8 cellular contexts compared by ENCODE assay signal in the genomic region with DNA sequence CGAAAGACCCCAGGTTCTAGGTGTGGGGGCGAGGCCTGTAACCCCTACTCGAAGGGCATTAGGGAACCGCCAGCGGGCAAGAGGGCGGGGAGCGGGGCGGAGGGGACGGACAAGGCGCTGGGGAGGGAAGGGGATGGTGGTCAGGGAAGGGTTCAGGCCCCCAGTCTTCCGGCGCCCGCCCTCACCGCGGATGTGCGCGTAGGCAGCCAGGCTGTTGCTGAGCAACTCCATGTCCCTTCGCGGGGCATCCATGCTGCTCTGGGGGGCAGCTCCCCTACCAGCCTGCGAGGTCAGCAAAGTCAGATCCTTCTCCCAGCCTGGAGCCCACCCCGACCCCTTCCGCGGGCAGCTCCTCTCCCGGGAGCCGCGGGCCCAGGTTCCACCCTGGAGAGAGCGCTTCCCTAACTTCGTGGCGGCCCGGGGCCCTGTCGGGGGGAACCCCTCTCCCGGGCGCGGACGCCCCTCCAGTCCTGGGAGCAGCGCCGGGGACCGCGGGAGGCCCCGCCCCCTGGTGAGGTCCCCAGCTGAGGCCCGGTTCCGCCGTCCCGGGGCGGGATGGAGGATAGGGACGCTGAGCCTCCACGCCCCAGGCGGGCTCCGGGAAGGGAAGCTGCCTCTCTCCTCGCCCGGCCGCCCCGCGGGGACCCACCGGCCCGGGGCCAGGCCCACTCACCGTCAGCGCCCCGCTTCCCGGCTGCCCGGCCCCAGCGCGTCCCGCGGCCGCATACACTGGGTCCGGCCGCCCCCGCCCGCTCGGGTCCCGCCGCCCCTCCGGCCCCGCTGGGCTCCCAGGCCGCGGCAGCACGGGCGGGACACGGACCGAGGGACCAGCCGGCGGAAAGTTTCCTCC. TPM values are rescaled to one million over a fixed set of nuclear protein-coding genes. Genes with fewer than 3 reads are reported as not detected.
DNase-seq lines count a peak whose midpoint lies in the region; ATAC-seq, FAIRE-seq and TF ChIP-seq lines count a peak whose summit lies in the region.

No MANE protein-coding gene starts in this region.

- TF ChIP-seq CTCF in BE2C (IDR thresholded peaks at IDR 0.05; ENCODE audit: low read depth, low read length) (no peak), thyroid gland (IDR thresholded peaks at IDR 0.05) (no peak)

- DNase-seq in BE2C (no peak), H7 (peak; percentile 90), T1000 (lab: John Stamatoyannopoulos, UW) (peak; percentile 52), memory B cell (ENCODE audit: low spot score in 2 of 2) (peak in 1 of 2 donors; percentile 38), thyroid gland (peak; percentile 23 to 40), NCI-H1092 treated with DMSO at 0.1 percent for 48 hours (lab: John Stamatoyannopoulos, UW) (no peak), RCC 7860 (ENCODE audit: low spot score) (no peak)

- peak; percentile 26 for ATAC-seq in memory B cell (ENCODE audit: low read depth)

- H3K27ac Mint-ChIP-seq in memory B cell = no peak overlapping the region

- H3K9me3 Mint-ChIP-seq in memory B cell = no peaks in the 10 kb centered on the region

- FAIRE-seq in RCC 7860 (lab: Jason Lieb, UNC) = no peak

- H3K27me3 Mint-ChIP-seq in memory B cell = peaks cover 21% of the 10 kb centered on the region

- H3K4me3 ChIP-seq in BE2C (ENCODE audit: low read depth, low read length) (peak overlapping the region; percentile 38), H7 (ENCODE audit: insufficient read depth, low read depth, low read length) (peak overlapping the region; percentile 83), ectodermal cell (ENCODE audit: insufficient read depth, low read depth, low read length) (peak overlapping the region; percentile 40), thyroid gland (replicated peaks in 1 of 3) (peak overlapping the region; percentile 6 to 64 (median 62))

- H3K36me3 Mint-ChIP-seq in memory B cell = no peaks in the 10 kb centered on the region

- H3K9me3 ChIP-seq in BE2C (no peaks in the 10 kb centered on the region), ectodermal cell (ENCODE audit: control insufficient read depth, low read length) (no peaks in the 10 kb centered on the region), thyroid gland (no peaks in the 10 kb centered on the region)

- H3K27ac ChIP-seq in ectodermal cell (ENCODE audit: insufficient read depth, low read depth, low read length, poor library complexity, severe bottlenecking) (no peak overlapping the region), thyroid gland (peak overlapping the region; percentile 70 to 88 (median 83))

- no peaks in the 10 kb centered on the region for H3K36me3 ChIP-seq in BE2C
- H3K36me3 ChIP-seq in H7 (replicated peaks; ENCODE audit: control insufficient read depth, insufficient read depth, low read length) = no peaks in the 10 kb centered on the region
- no peaks in the 10 kb centered on the region for H3K36me3 ChIP-seq in ectodermal cell (ENCODE audit: control insufficient read depth, insufficient read depth, low read length)
- no peaks in the 10 kb centered on the region for H3K36me3 ChIP-seq in thyroid gland

- intact Hi-C loops in thyroid gland (cut with DNase I) = no loop called here

- peak overlapping the region; percentile 77 for H3K4me3 Mint-ChIP-seq in memory B cell

- H3K27me3 ChIP-seq in BE2C (no peaks in the 10 kb centered on the region), H7 (ENCODE audit: control insufficient read depth, insufficient read depth, low read length) (peaks cover 23% of the 10 kb centered on the region), ectodermal cell (ENCODE audit: control insufficient read depth, insufficient read depth, low read length, poor library complexity, severe bottlenecking) (peaks cover 59% of the 10 kb centered on the region), thyroid gland (no peaks in the 10 kb centered on the region)

- TF ChIP-seq POLR2A in thyroid gland (IDR thresholded peaks at IDR 0.05) = peak in 1 of 2 donors; percentile 37

- H3K4me1 Mint-ChIP-seq in memory B cell = peaks cover 18% of the 10 kb centered on the region

- WGBS in ectodermal cell, 2 experiments = 1% methylated on average over 74 to 83 of the region's 83 CpGs
- WGBS in thyroid gland, 2 donors = 52 to 68% methylated on average over 12 to 16 of the region's 83 CpGs

- H3K4me1 ChIP-seq in BE2C = no peaks in the 10 kb centered on the region
- H3K4me1 ChIP-seq in ectodermal cell (ENCODE audit: control insufficient read depth, insufficient read depth, low read length) = peaks cover 24% of the 10 kb centered on the region
- H3K4me1 ChIP-seq in thyroid gland = peaks cover 22 to 30% of the 10 kb centered on the region in 2 donors

RNA-seq across cellular contexts. Expression of gene EVA1B, which starts 0.4 kb away (rescaled TPM):
- 6.5 TPM for polyA plus RNA-seq in BE2C (2012; ENCODE audit: insufficient read depth, insufficient read length, low read depth)
- 61.4 and 87.2 TPM in 2 replicates for total RNA-seq in H7 (2014; rRNA removed; shearing (Covaris generic))
- polyA plus RNA-seq in ectodermal cell (2013, experiment 1 of 4) = 5.7 TPM
- polyA plus RNA-seq in ectodermal cell (2013, experiment 2 of 4) = 4.8 TPM
- polyA plus RNA-seq in ectodermal cell (2013, experiment 3 of 4) = 12.3 TPM
- 12.4 TPM for polyA plus RNA-seq in ectodermal cell (2013, experiment 4 of 4)
- total RNA-seq in thyroid gland = 10 to 100 TPM; 30.7 to 71.5 (median 52.5) TPM

RNA-seq across cellular contexts. Expression of gene SH3D21, which starts 16.8 kb away (rescaled TPM):
- polyA plus RNA-seq in BE2C (2012; ENCODE audit: insufficient read depth, insufficient read length, low read depth) = 1.9 TPM
- 4.7 and 4.8 TPM in 2 replicates for total RNA-seq in H7 (2014; rRNA removed; shearing (Covaris generic))
- 15.1 TPM for polyA plus RNA-seq in ectodermal cell (2013, experiment 1 of 4)
- polyA plus RNA-seq in ectodermal cell (2013, experiment 2 of 4) = 12.9 TPM
- 12.1 TPM for polyA plus RNA-seq in ectodermal cell (2013, experiment 3 of 4)
- 12.7 TPM for polyA plus RNA-seq in ectodermal cell (2013, experiment 4 of 4)
- 10 to 100 TPM; 10.7 to 25.1 (median 16.9) TPM for total RNA-seq in thyroid gland

Comparison
In these comparisons a context has a peak if more than half of its experiments do, and no peak if none do; other contexts are left out.
1. DNase-seq: peak in H7 (single experiment), T1000 (single experiment) and thyroid gland (2 of 2); none in BE2C (single experiment), NCI-H1092 treated with DMSO at 0.1 percent for 48 hours (single experiment) and RCC 7860 (single experiment).
2. Peak in every context shown above with its lines, with median percentiles within 50 percentile points of each other: H3K4me3 ChIP-seq.